In the genomic region with DNA sequence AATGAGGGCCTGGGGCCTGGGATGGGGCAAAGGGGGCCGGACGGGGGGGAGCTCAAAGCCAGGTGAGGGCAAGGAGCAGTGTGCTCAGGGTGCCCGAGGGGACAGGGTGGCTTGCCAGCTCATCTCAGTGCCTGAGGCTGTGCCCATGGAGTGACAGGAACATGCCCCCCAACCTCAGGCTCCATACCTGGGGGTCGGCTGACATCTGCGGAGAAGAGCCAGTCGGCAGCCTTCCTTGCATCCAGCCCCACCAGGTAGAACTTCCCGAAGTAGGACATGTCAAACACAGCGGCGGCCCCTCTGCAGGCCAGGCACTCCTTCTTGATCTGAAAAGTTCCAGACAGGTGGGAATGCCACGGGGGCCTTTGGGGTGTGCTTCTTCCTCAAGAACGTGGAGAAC, we compare ENCODE assay signal across 26 cellular contexts. TPM values are rescaled to one million over a fixed set of nuclear protein-coding genes. Genes with fewer than 3 reads are reported as not detected.
"Had no signal": no experiment of that assay in that cellular context is flagged by ENCODE, and none has a peak within 500 bp of the region (broad histone marks: within the 10 kb centered on the region; RNA-seq: fewer than 3 reads in every experiment).

No MANE protein-coding gene starts in this region.

- H3K27me3 ChIP-seq: dorsolateral prefrontal cortex, pancreas, right lobe of liver, upper lobe of right lung, vagina had no signal

- FAIRE-seq: endometrium, keratinocyte, pancreas had no signal

- ATAC-seq: esophagus mucosa; gastrocnemius medialis; left colon; naive thymus-derived CD4-positive, alpha-beta T cell; pancreas; right lobe of liver; stimulated activated effector memory CD8-positive, alpha-beta T cell treated with anti-CD3 and anti-CD28 coated beads, Interleukin-12 subunit alpha, Interleukin-12 subunit beta, amount 100 ng/mL, for 72 hours; upper lobe of right lung had no signal

- H3K4me1 ChIP-seq: gastrocnemius medialis, pancreas, tibial artery, vagina had no signal

- H3K9me3 ChIP-seq: gastrocnemius medialis, pancreas, right lobe of liver, tibial artery, upper lobe of right lung, vagina had no signal

- H3K36me3 ChIP-seq: gastrocnemius medialis, tibial artery, upper lobe of right lung, vagina had no signal

- DNase-seq: cortex of kidney; dorsolateral prefrontal cortex; effector memory CD4-positive, alpha-beta T cell; gastrocnemius medialis; immature natural killer cell; left colon; mammary epithelial cell; naive thymus-derived CD4-positive, alpha-beta T cell; nucleus accumbens; stimulated activated CD4-positive, alpha-beta T cell treated with anti-CD3 and anti-CD28 coated beads, Interleukin-4, amount 100 ng/mL, for 1 hour; stimulated activated CD8-positive, alpha-beta memory T cell treated with anti-CD3 and anti-CD28 coated beads, Interleukin-4, amount 100 ng/mL, for 48 hours; tibial artery; upper lobe of right lung had no signal

- H3K4me3 ChIP-seq: dorsolateral prefrontal cortex, gastrocnemius medialis, pancreas, right lobe of liver, tibial artery, upper lobe of right lung, vagina had no signal

- H3K27ac ChIP-seq: gastrocnemius medialis, pancreas, right lobe of liver, tibial artery, upper lobe of right lung, vagina had no signal

RNA-seq across cellular contexts. Expression of gene SARDH, which starts 42.1 kb away (rescaled TPM):
- polyA plus RNA-seq: neural cell had no signal

RNA-seq across cellular contexts. Expression of gene DBH, which starts 59.9 kb away (rescaled TPM):
- total RNA-seq: esophagus mucosa, fibroblast of lung, gastrocnemius medialis, left colon, mammary epithelial cell, mesenteric fat pad, pancreas, progenitor cell of endocrine pancreas, renal cortical epithelial cell, temporal lobe, upper lobe of right lung had no signal
- polyA plus RNA-seq: fibroblast of lung, immature natural killer cell, keratinocyte, mammary epithelial cell, neural cell had no signal
